Comparison of ENCODE assay signal across 29 cellular contexts in genomic region chr3:194078046-194078445, GRCh38.
"Had no signal": no experiment of that assay in that cellular context is flagged by ENCODE, and none has a peak within 500 bp of the region (broad histone marks: within the 10 kb centered on the region; RNA-seq: fewer than 3 reads in every experiment).

No MANE protein-coding gene starts in this region.

- H3K27me3 Mint-ChIP-seq: stimulated activated memory B cell treated with anti-CD40 and anti-IgM and Interleukin-4, amounts not matched to agents 10 μg/mL and 1 μg/mL and 100 μg/mL, for 72 hours had no signal

- H3K36me3 Mint-ChIP-seq: mesothelial cell of epicardium; naive B cell; natural killer cell; stimulated activated memory B cell treated with anti-CD40 and anti-IgM and Interleukin-4, amounts not matched to agents 10 μg/mL and 1 μg/mL and 100 μg/mL, for 72 hours had no signal

- H3K4me3 ChIP-seq: left ventricle myocardium inferior, lung, pancreas, prostate gland, sigmoid colon, tibial nerve, upper lobe of left lung, vagina had no signal

- ATAC-seq: left cardiac atrium; natural killer cell; right cardiac atrium; stimulated activated memory B cell treated with anti-CD40 and anti-IgM and Interleukin-4, amounts not matched to agents 10 μg/mL and 1 μg/mL and 100 μg/mL, for 72 hours; stimulated activated naive CD8-positive, alpha-beta T cell treated with anti-CD3 and anti-CD28 coated beads, Interleukin-15, amount 100 ng/mL, for 72 hours had no signal

- H3K9me3 ChIP-seq: left ventricle myocardium inferior, pancreas, prostate gland, sigmoid colon, tibial nerve, upper lobe of left lung, vagina had no signal

- H3K4me3 Mint-ChIP-seq: mesothelial cell of epicardium; naive B cell; natural killer cell; stimulated activated memory B cell treated with anti-CD40 and anti-IgM and Interleukin-4, amounts not matched to agents 10 μg/mL and 1 μg/mL and 100 μg/mL, for 72 hours; stimulated activated naive CD8-positive, alpha-beta T cell treated with anti-CD3 and anti-CD28 coated beads, Interleukin-15, amount 100 ng/mL, for 72 hours had no signal

- H3K36me3 ChIP-seq: left ventricle myocardium inferior, pancreas, prostate gland, sigmoid colon, tibial nerve, upper lobe of left lung, vagina had no signal

- H3K27ac Mint-ChIP-seq: mesothelial cell of epicardium; natural killer cell; stimulated activated memory B cell treated with anti-CD40 and anti-IgM and Interleukin-4, amounts not matched to agents 10 μg/mL and 1 μg/mL and 100 μg/mL, for 72 hours; stimulated activated naive CD8-positive, alpha-beta T cell treated with anti-CD3 and anti-CD28 coated beads, Interleukin-15, amount 100 ng/mL, for 72 hours had no signal

- H3K9me3 Mint-ChIP-seq: mesothelial cell of epicardium; naive B cell; natural killer cell; neural crest cell; stimulated activated memory B cell treated with anti-CD40 and anti-IgM and Interleukin-4, amounts not matched to agents 10 μg/mL and 1 μg/mL and 100 μg/mL, for 72 hours; stimulated activated naive CD8-positive, alpha-beta T cell treated with anti-CD3 and anti-CD28 coated beads, Interleukin-15, amount 100 ng/mL, for 72 hours had no signal

- H3K27ac ChIP-seq: left ventricle myocardium inferior, pancreas, prostate gland, sigmoid colon, tibial nerve, upper lobe of left lung, vagina had no signal

- H3K27me3 ChIP-seq: pancreas, sigmoid colon, tibial nerve, upper lobe of left lung, vagina had no signal

- H3K4me1 ChIP-seq: prostate gland, vagina had no signal

- DNase-seq: hippocampal formation; kidney glomerular epithelial cell; left cardiac atrium; left ventricle myocardium inferior; mesendoderm; naive B cell; natural killer cell; nucleus accumbens; posterior cingulate gyrus; retina; right cardiac atrium; sigmoid colon; small intestine; stimulated activated CD4-positive, alpha-beta T cell treated with anti-CD3 and anti-CD28 coated beads, Interleukin-1b, Interleukin-23, amount 100 ng/mL, for 48 hours; stimulated activated CD4-positive, alpha-beta T cell treated with anti-CD3 and anti-CD28 coated beads, Interleukin-2, amount 100 ng/mL, for 48 hours; stimulated activated CD4-positive, alpha-beta T cell treated with anti-CD3 and anti-CD28 coated beads, Interleukin-4, amount 100 ng/mL, for 4 hours; stimulated activated CD8-positive, alpha-beta memory T cell treated with anti-CD3 and anti-CD28 coated beads, Interleukin-4, amount 100 ng/mL, for 48 hours; stimulated activated naive CD4-positive, alpha-beta T cell treated with Interleukin-2 at 50 U/mL for 16 hours; stimulated activated naive CD8-positive, alpha-beta T cell treated with anti-CD3 and anti-CD28 coated beads, Interleukin-15, amount 100 ng/mL, for 72 hours; substantia nigra; upper lobe of left lung had no signal
